18 cellular contexts compared by ENCODE assay signal in genomic region chr3:100425321-100425720, GRCh38. TPM values are rescaled to one million over a fixed set of nuclear protein-coding genes. Genes with fewer than 3 reads are reported as not detected.
DNase-seq lines count a peak whose midpoint lies in the region; ATAC-seq, FAIRE-seq and TF ChIP-seq lines count a peak whose summit lies in the region.
"Had no signal": no experiment of that assay in that cellular context is flagged by ENCODE, and none has a peak within 500 bp of the region (broad histone marks: within the 10 kb centered on the region; RNA-seq: fewer than 3 reads in every experiment).

No MANE protein-coding gene starts in this region.

- no peak overlapping the region for H3K4ac ChIP-seq in H1 (replicated peaks; ENCODE audit: insufficient read length, low read depth, low read length)

- H4K8ac ChIP-seq in H1 (ENCODE audit: extremely low read depth, insufficient read depth, low read length): no peak overlapping the region

- H4K20me1 ChIP-seq in GM23338 (replicated peaks; ENCODE audit: insufficient read depth) (peaks cover 3% of the 10 kb centered on the region; the same call in 1 of the 2 replicates), H1 (replicated peaks in 1 of 2; ENCODE audit: control insufficient read depth in 1 of 2, insufficient read depth in 2 of 2, low read length in 2 of 2) (no peaks in the 10 kb centered on the region)

- no peak for ATAC-seq in GM23338
- ATAC-seq in mucosa of descending colon: peak; percentile 27
- ATAC-seq: activated T-cell treated with anti-CD3 and anti-CD28 coated beads, Interleukin-2, amount 50 U/mL, for 4 hours had no signal

- H3K79me1 ChIP-seq in H1 (ENCODE audit: low read depth, low read length): no peaks in the 10 kb centered on the region

- H3K4me2 ChIP-seq in GM23338: no peak overlapping the region
- no peak overlapping the region for H3K4me2 ChIP-seq in H1 (ENCODE audit: insufficient read depth in 1 of 2, low read depth in 2 of 2, low read length in 2 of 2)

- DNase-seq in GM23338 (ENCODE audit: low spot score) (no peak), LoVo (ENCODE audit: low spot score) (peak; percentile 56), H1 (ENCODE audit: low read depth in 1 of 2, low spot score in 2 of 2) (no peak), mucosa of descending colon (no peak), SJCRH30 (no peak), immature natural killer cell (no peak), H7 (no peak)
- DNase-seq: activated naive CD4-positive, alpha-beta T cell treated with Interleukin-2 at 50 U/mL for 16 hours; activated T-cell treated with anti-CD3 and anti-CD28 coated beads, Interleukin-2, amount 50 U/mL, for 4 hours; CD4-positive, alpha-beta T cell; DMS153; foreskin fibroblast; NCI-H1417; NCI-H510A treated with DMSO at 0.1 percent for 48 hours; posterior cingulate gyrus; Right ventricle myocardium superior; uterus had no signal

- no peaks in the 10 kb centered on the region for H3K4me1 ChIP-seq in GM23338 (ENCODE audit: insufficient read depth)
- H3K4me1 ChIP-seq in H1 (replicated peaks in 1 of 4; ENCODE audit: control insufficient read depth in 3 of 4, insufficient read depth in 4 of 4, low read length in 3 of 4): no peaks in the 10 kb centered on the region
- H3K4me1 ChIP-seq in mucosa of descending colon (ENCODE audit: low read depth): peaks cover 3% of the 10 kb centered on the region
- H3K4me1 ChIP-seq in SJCRH30: peaks cover 17% of the 10 kb centered on the region
- H3K4me1 ChIP-seq: uterus had no signal

- H3K9me3 ChIP-seq in H1 (ENCODE audit: insufficient read depth in 2 of 2, low read depth in 1 of 2, low read length in 1 of 2) (no peaks in the 10 kb centered on the region), mucosa of descending colon (no peaks in the 10 kb centered on the region), SJCRH30 (replicated peaks) (no peaks in the 10 kb centered on the region; the same call in 1 of the 2 replicates)
- H3K9me3 ChIP-seq: uterus had no signal

- no peak overlapping the region for H2BK5ac ChIP-seq in H1 (ENCODE audit: low read depth, low read length)

- no peaks in the 10 kb centered on the region for H3K23me2 ChIP-seq in H1 (ENCODE audit: low read depth, low read length)

- H2BK20ac ChIP-seq in H1 (ENCODE audit: low read length): no peak overlapping the region

- H3K56ac ChIP-seq in H1 (replicated peaks; ENCODE audit: insufficient read length, low read depth, low read length): no peak overlapping the region

- H3K27me3 Mint-ChIP-seq in GM23338 (ENCODE audit: insufficient read depth, low read depth, poor library complexity): peaks cover 1% of the 10 kb centered on the region
- peaks cover 0 to 23% (median 6%) of the 10 kb centered on the region in 3 donors for H3K27me3 Mint-ChIP-seq in immature natural killer cell (ENCODE audit: low read depth in 3 of 3)

- H3K36me3 ChIP-seq in GM23338 (ENCODE audit: insufficient read depth): no peaks in the 10 kb centered on the region
- no peaks in the 10 kb centered on the region; a peak in 1 of 8 replicates for H3K36me3 ChIP-seq in H1 (ENCODE audit: control insufficient read depth in 2 of 4, insufficient read depth in 4 of 4, low read length in 3 of 4)
- no peaks in the 10 kb centered on the region for H3K36me3 ChIP-seq in mucosa of descending colon (ENCODE audit: low read depth)
- no peaks in the 10 kb centered on the region for H3K36me3 ChIP-seq in SJCRH30
- no peaks in the 10 kb centered on the region for H3K36me3 ChIP-seq in H7 (replicated peaks; ENCODE audit: control insufficient read depth, insufficient read depth, low read length)
- H3K36me3 ChIP-seq: uterus had no signal

- no peak overlapping the region for H2BK15ac ChIP-seq in H1 (ENCODE audit: low read length)

- H3K4me1 Mint-ChIP-seq in GM23338 (peaks cover 7% of the 10 kb centered on the region; the same call in 2 of the 3 replicates), immature natural killer cell (no peaks in the 10 kb centered on the region)

- no peak overlapping the region for H4K5ac ChIP-seq in H1 (ENCODE audit: insufficient read length, low read depth, low read length)

- no peak overlapping the region for H2BK120ac ChIP-seq in H1 (replicated peaks; ENCODE audit: low read depth, low read length)

- no peaks in the 10 kb centered on the region for H3F3A ChIP-seq in GM23338 (replicated peaks; ENCODE audit: low read depth)

- H2AK5ac ChIP-seq in H1 (ENCODE audit: low read depth, low read length): no peak overlapping the region

- no peaks in the 10 kb centered on the region for H3K9me3 Mint-ChIP-seq in GM23338
- no peaks in the 10 kb centered on the region for H3K9me3 Mint-ChIP-seq in immature natural killer cell
- H3K9me3 Mint-ChIP-seq: activated T-cell treated with anti-CD3 and anti-CD28 coated beads, Interleukin-2, amount 50 U/mL, for 4 hours; CD4-positive, alpha-beta T cell had no signal

- 77% methylated on average over 1 of the region's 1 CpG; no CpG with 5 or more reads in 1 of the 2 experiments for WGBS in H1 (ENCODE audit: extremely low coverage in 1 of 2, insufficient coverage in 1 of 2, insufficient read length in 1 of 2, insufficient replicate concordance in 2 of 2, low coverage in 1 of 2, low lambda C conversion rate in 2 of 2, missing lambda C conversion rate in 1 of 2), 2 experiments

- intact Hi-C loops in mucosa of descending colon (cut with DNase I, micrococcal nuclease): no loop called here

- H2BK12ac ChIP-seq in H1 (ENCODE audit: low read depth, low read length): no peak overlapping the region

- H3K4me3 ChIP-seq in GM23338: no peak overlapping the region
- H3K4me3 ChIP-seq in H1 (ENCODE audit: extremely low read depth in 1 of 4, insufficient read depth in 2 of 4, low read depth in 3 of 4, low read length in 4 of 4): no peak overlapping the region
- H3K4me3 ChIP-seq in mucosa of descending colon: no peak overlapping the region
- no peak overlapping the region for H3K4me3 ChIP-seq in SJCRH30
- H3K4me3 ChIP-seq in H7 (ENCODE audit: insufficient read depth, low read depth, low read length): no peak overlapping the region
- H3K4me3 ChIP-seq: uterus had no signal

- peak overlapping the region; percentile 33; the same call in 1 of the 2 replicates for H3K27ac Mint-ChIP-seq in GM23338
- no peak overlapping the region for H3K27ac Mint-ChIP-seq in immature natural killer cell
- H3K27ac Mint-ChIP-seq: CD4-positive, alpha-beta T cell had no signal

- POLR2A ChIA-PET in H1 (lab: Charles Lee; ENCODE audit: partially characterized antibody): interaction anchor here (1.0 to 3.1 kb wide), 2 partner anchors 11 to 12 kb away, joined by 3 to 9 read pairs; no protein-coding TSS in a partner anchor

- no peak overlapping the region for H3K14ac ChIP-seq in H1 (ENCODE audit: insufficient read length)

- H3K79me2 ChIP-seq in GM23338 (replicated peaks; ENCODE audit: insufficient read depth) (no peaks in the 10 kb centered on the region), H1 (ENCODE audit: control insufficient read depth in 1 of 2, insufficient read depth in 2 of 2, low read length in 2 of 2) (no peaks in the 10 kb centered on the region)

- H3K27me3 ChIP-seq in GM23338 (ENCODE audit: insufficient read depth) (no peaks in the 10 kb centered on the region), H1 (replicated peaks in 1 of 4; ENCODE audit: control insufficient read depth in 3 of 4, extremely low read depth in 1 of 4, insufficient read depth in 3 of 4, low read length in 3 of 4) (no peaks in the 10 kb centered on the region), SJCRH30 (no peaks in the 10 kb centered on the region), H7 (ENCODE audit: control insufficient read depth, insufficient read depth, low read length) (no peaks in the 10 kb centered on the region)
- H3K27me3 ChIP-seq: uterus had no signal

- H2AFZ ChIP-seq in GM23338: no peak overlapping the region
- no peak overlapping the region for H2AFZ ChIP-seq in H1 (ENCODE audit: low read length)

- no peak overlapping the region for H3K9ac ChIP-seq in H1 (replicated peaks in 1 of 4; ENCODE audit: extremely low read depth in 1 of 4, low read depth in 3 of 4, low read length in 3 of 4)

- FAIRE-seq in H1 (lab: Jason Lieb, UNC): no peak
- FAIRE-seq: endometrium had no signal

- TF ChIP-seq RAD21 in H1 (IDR thresholded peaks at IDR 0.05 in 1 of 2, conservative IDR thresholded peaks at IDR 0.05 in 1 of 2; ENCODE audit: low read depth in 2 of 2, low read length in 2 of 2): no peak

- H3K27ac ChIP-seq in GM23338 (ENCODE audit: low read depth) (no peak overlapping the region), H1 (ENCODE audit: low read depth, low read length) (no peak overlapping the region), SJCRH30 (no peak overlapping the region)
- H3K27ac ChIP-seq: uterus had no signal

- H4K91ac ChIP-seq in H1 (replicated peaks; ENCODE audit: insufficient read length, low read length): no peak overlapping the region

- TF ChIP-seq POLR2A in H1 (IDR thresholded peaks at IDR 0.05; ENCODE audit: control extremely low read depth in 1 of 2, low read depth in 2 of 2, low read length in 2 of 2): no peak

- TF ChIP-seq CTCF in GM23338 (conservative IDR thresholded peaks at IDR 0.05; ENCODE audit: low read depth in 2 of 2) (no peak), H1 (IDR thresholded peaks at IDR 0.05; ENCODE audit: control extremely low read depth in 1 of 3, insufficient read depth in 1 of 3, low read depth in 1 of 3, low read length in 3 of 3) (no peak), mucosa of descending colon (IDR thresholded peaks at IDR 0.05) (no peak)

- H3K4me3 Mint-ChIP-seq in GM23338 (no peak overlapping the region), immature natural killer cell (no peak overlapping the region)
- H3K4me3 Mint-ChIP-seq: activated T-cell treated with anti-CD3 and anti-CD28 coated beads, Interleukin-2, amount 50 U/mL, for 4 hours; CD4-positive, alpha-beta T cell had no signal

- H3K36me3 Mint-ChIP-seq in GM23338 (ENCODE audit: low read depth): no peaks in the 10 kb centered on the region
- no peaks in the 10 kb centered on the region for H3K36me3 Mint-ChIP-seq in immature natural killer cell

- CTCF ChIA-PET in H1 (lab: Charles Lee; ENCODE audit: partially characterized antibody): no interaction called here

- H3K18ac ChIP-seq in H1 (ENCODE audit: extremely low read depth, low read length): no peak overlapping the region

- peaks cover under 1% of the 10 kb centered on the region; the same call in 1 of the 2 replicates for H3K9me2 ChIP-seq in GM23338 (ENCODE audit: insufficient read depth)

- no peak overlapping the region for H3K23ac ChIP-seq in H1 (ENCODE audit: insufficient read length)

- no peak for TF ChIP-seq EP300 in H1 (IDR thresholded peaks at IDR 0.05; ENCODE audit: borderline replicate concordance in 1 of 2, low read depth in 2 of 2, low read length in 2 of 2)

RNA-seq across cellular contexts. Expression of gene LNP1, which starts 24.0 kb away (rescaled TPM):
- total RNA-seq in GM23338 (2014; rRNA removed; shearing (Covaris generic)): 5.3 and 6.7 TPM in 2 replicates
- 3.8 and 4.7 TPM in 2 replicates for polyA plus RNA-seq in GM23338 (2016; fragmentation: Nextera tagmentation; extraction: Ambion mirVana)
- 8.0 and 8.7 TPM in 2 replicates for total RNA-seq in H1 (2021; fragmentation: NEBNext Ultra II Directional; extraction: Animal tissue kit (Norgen Biotek cat#: 25700))
- polyA plus RNA-seq in H1 (2011; rRNA removed): 6.6 and 7.8 TPM in 2 replicates
- 10.4 TPM for polyA plus RNA-seq in H1 (2011; cell fraction: cytosol; rRNA removed)
- 5.7 TPM for polyA plus RNA-seq in H1 (2011; cell fraction: nucleus; rRNA removed)
- polyA plus RNA-seq in H1 (2012, experiment 1 of 2): 5.6 to 6.8 TPM (median 6.1 TPM) in 4 replicates
- polyA plus RNA-seq in H1 (2012, experiment 2 of 2): 1.7 TPM
- polyA plus RNA-seq in H1 (2013, experiment 1 of 2): 7.4 TPM
- 6.5 TPM for polyA plus RNA-seq in H1 (2013, experiment 2 of 2)
- 10.8 and 13.4 TPM in 2 replicates for polyA minus RNA-seq in H1 (2011; rRNA and poly(A)+ RNA removed)
- polyA minus RNA-seq in H1 (2011; cell fraction: cytosol; rRNA and poly(A)+ RNA removed): 5.1 TPM
- 23.6 TPM for polyA minus RNA-seq in H1 (2011; cell fraction: nucleus; rRNA and poly(A)+ RNA removed)
- total RNA-seq in mucosa of descending colon: 1 to 10 TPM; 1.2 to 1.7 (median 1.3) TPM
- total RNA-seq in SJCRH30 (2014; rRNA removed; shearing (Covaris generic)): 10.1 and 10.5 TPM in 2 replicates
- 1 to 10 TPM in 1 of 3 donors, under 1 TPM in 2; 0.47 to 1.7 (median 0.93) TPM for polyA plus RNA-seq in immature natural killer cell
- 7.2 and 12.3 TPM in 2 replicates for total RNA-seq in H7 (2014; rRNA removed; shearing (Covaris generic))

RNA-seq across cellular contexts. Expression of gene TOMM70, which starts 24.4 kb away (rescaled TPM):
- total RNA-seq in GM23338 (2014; rRNA removed; shearing (Covaris generic)): 66.8 and 67.5 TPM in 2 replicates
- 26.5 and 29.5 TPM in 2 replicates for polyA plus RNA-seq in GM23338 (2016; fragmentation: Nextera tagmentation; extraction: Ambion mirVana)
- 51.2 and 52.1 TPM in 2 replicates for total RNA-seq in H1 (2021; fragmentation: NEBNext Ultra II Directional; extraction: Animal tissue kit (Norgen Biotek cat#: 25700))
- 7.5 and 10.9 TPM in 2 replicates for polyA plus RNA-seq in H1 (2011; rRNA removed)
- polyA plus RNA-seq in H1 (2011; cell fraction: cytosol; rRNA removed): 18.0 TPM
- polyA plus RNA-seq in H1 (2011; cell fraction: nucleus; rRNA removed): 8.2 TPM
- polyA plus RNA-seq in H1 (2012, experiment 1 of 2): 20.1 to 37.0 TPM (median 24.4 TPM) in 4 replicates
- 5.4 TPM for polyA plus RNA-seq in H1 (2012, experiment 2 of 2)
- 26.4 TPM for polyA plus RNA-seq in H1 (2013, experiment 1 of 2)
- 26.1 TPM for polyA plus RNA-seq in H1 (2013, experiment 2 of 2)
- 25.5 and 31.4 TPM in 2 replicates for polyA minus RNA-seq in H1 (2011; rRNA and poly(A)+ RNA removed)
- polyA minus RNA-seq in H1 (2011; cell fraction: cytosol; rRNA and poly(A)+ RNA removed): 28.5 TPM
- polyA minus RNA-seq in H1 (2011; cell fraction: nucleus; rRNA and poly(A)+ RNA removed): 28.7 TPM
- total RNA-seq in mucosa of descending colon: 10 to 100 TPM; 37.4 to 50.4 (median 44.2) TPM
- total RNA-seq in SJCRH30 (2014; rRNA removed; shearing (Covaris generic)): 119 and 120 TPM in 2 replicates
- polyA plus RNA-seq in immature natural killer cell: 10 to 100 TPM; 10.0 to 15.4 (median 11.2) TPM
- 62.2 and 82.9 TPM in 2 replicates for total RNA-seq in H7 (2014; rRNA removed; shearing (Covaris generic))
